In genomic region chr10:86922553-86922961, GRCh38 we compare ENCODE assay signal across 22 cellular contexts. TPM values are rescaled to one million over a fixed set of nuclear protein-coding genes. Genes with fewer than 3 reads are reported as not detected.
DNase-seq lines count a peak whose midpoint lies in the region; ATAC-seq and TF ChIP-seq lines count a peak whose summit lies in the region.
"Had no signal": no experiment of that assay in that cellular context is flagged by ENCODE, and none has a peak within 500 bp of the region (broad histone marks: within the 10 kb centered on the region; RNA-seq: fewer than 3 reads in every experiment).

No MANE protein-coding gene starts in this region.

- H3K4me3 ChIP-seq in heart left ventricle = no peak overlapping the region
- H3K4me3 ChIP-seq in gastroesophageal sphincter = no peak overlapping the region
- peak overlapping the region; percentile 7 for H3K4me3 ChIP-seq in trophoblast cell (ENCODE audit: low read depth, low read length)
- H3K4me3 ChIP-seq in aorta (ENCODE audit: low read length in 2 of 2) = no peak overlapping the region
- H3K4me3 ChIP-seq in osteoblast (ENCODE audit: insufficient read depth, low read length) = no peak overlapping the region
- H3K4me3 ChIP-seq: A549, K562 had no signal

- no peak overlapping the region for H3K4me2 ChIP-seq in trophoblast cell (ENCODE audit: low read length)
- no peak overlapping the region for H3K4me2 ChIP-seq in osteoblast (ENCODE audit: insufficient read depth, low read length)
- H3K4me2 ChIP-seq: A549 had no signal

- H3K18ac ChIP-seq in trophoblast cell (ENCODE audit: low read length) = no peak overlapping the region

- H3K27me3 ChIP-seq in heart left ventricle = no peaks in the 10 kb centered on the region
- no peaks in the 10 kb centered on the region for H3K27me3 ChIP-seq in gastroesophageal sphincter
- H3K27me3 ChIP-seq in trophoblast cell (ENCODE audit: insufficient read depth, low read length) = no peaks in the 10 kb centered on the region
- H3K27me3 ChIP-seq in aorta (ENCODE audit: control insufficient read depth in 1 of 2, insufficient read depth in 2 of 2, low read length in 1 of 2) = no peaks in the 10 kb centered on the region
- no peaks in the 10 kb centered on the region for H3K27me3 ChIP-seq in osteoblast (ENCODE audit: insufficient read depth, low read length)

- no peak overlapping the region for H2BK5ac ChIP-seq in trophoblast cell (ENCODE audit: low read depth, low read length, poor library complexity)

- peak in 3 of 4 donors; percentile 13 to 29 (median 28) for ATAC-seq in heart left ventricle
- peak; percentile 75 for ATAC-seq in gastroesophageal sphincter
- ATAC-seq in aorta (ENCODE audit: low FRiP score) = peak; percentile 72
- no peak for ATAC-seq in natural killer cell
- ATAC-seq: A549, K562 had no signal

- 82 to 92% (median 86%) methylated on average over 9 of the region's 9 CpGs for WGBS in heart left ventricle, 4 donors
- 60 to 68% methylated on average over 6 of the region's 9 CpGs for WGBS in gastroesophageal sphincter (ENCODE audit: low coverage in 1 of 2), 2 donors
- no CpG with 5 or more reads among the region's 9 CpGs for whole genome bisulfite sequencing in trophoblast cell (ENCODE audit: extremely low coverage, insufficient coverage, insufficient read length)
- 28 to 29% methylated on average over 9 of the region's 9 CpGs for WGBS in aorta, 2 donors

- H3K4me1 Mint-ChIP-seq in HFFc6 (ENCODE audit: low read depth) (peaks cover 9% of the 10 kb centered on the region), natural killer cell (no peaks in the 10 kb centered on the region)
- H3K4me1 Mint-ChIP-seq: CD14-positive monocyte had no signal

- H2BK120ac ChIP-seq in trophoblast cell (ENCODE audit: insufficient read depth, low read length, poor library complexity) = no peak overlapping the region

- H4K12ac ChIP-seq in trophoblast cell (ENCODE audit: low read depth, low read length) = no peak overlapping the region

- H3K27ac Mint-ChIP-seq in HFFc6 = no peak overlapping the region
- no peak overlapping the region for H3K27ac Mint-ChIP-seq in natural killer cell

- TF ChIP-seq CTCF in heart left ventricle (IDR thresholded peaks at IDR 0.05) (no peak), gastroesophageal sphincter (IDR thresholded peaks at IDR 0.05) (no peak), HFFc6 (IDR thresholded peaks at IDR 0.05) (no peak), osteoblast (IDR thresholded peaks at IDR 0.05; ENCODE audit: extremely low read depth, low read depth, low read length) (no peak), natural killer cell (IDR thresholded peaks at IDR 0.05) (no peak)

- H3K9ac ChIP-seq in trophoblast cell (ENCODE audit: low read length) = no peak overlapping the region

- H3K14ac ChIP-seq in trophoblast cell (ENCODE audit: low read length) = no peak overlapping the region

- H3K79me2 ChIP-seq in trophoblast cell (ENCODE audit: control insufficient read depth, insufficient read depth, low read length, poor library complexity) (no peaks in the 10 kb centered on the region), osteoblast (ENCODE audit: insufficient read depth, low read length) (no peaks in the 10 kb centered on the region)

- H3K27ac ChIP-seq in heart left ventricle (peak overlapping the region in 1 of 12 donors; percentile 19), gastroesophageal sphincter (peak overlapping the region; percentile 43 to 75 (median 62)), trophoblast cell (ENCODE audit: low read depth, low read length) (no peak overlapping the region), aorta (ENCODE audit: low read depth in 1 of 2, low read length in 2 of 2) (peak overlapping the region in 1 of 2 donors; percentile 80), osteoblast (ENCODE audit: low read depth, low read length) (no peak overlapping the region)
- H3K27ac ChIP-seq: A549, HL-60 had no signal

- no peaks in the 10 kb centered on the region for H3K9me3 ChIP-seq in heart left ventricle
- H3K9me3 ChIP-seq in gastroesophageal sphincter = no peaks in the 10 kb centered on the region
- no peaks in the 10 kb centered on the region for H3K9me3 ChIP-seq in trophoblast cell (ENCODE audit: insufficient read depth, low read depth, low read length)
- H3K9me3 ChIP-seq in aorta (ENCODE audit: control insufficient read depth, low read length) = no peaks in the 10 kb centered on the region
- H3K9me3 ChIP-seq in osteoblast (ENCODE audit: low read depth, low read length) = no peaks in the 10 kb centered on the region
- H3K9me3 ChIP-seq: A549 had no signal

- TF ChIP-seq EP300 in gastroesophageal sphincter (IDR thresholded peaks at IDR 0.05) = no peak

- intact Hi-C loops in heart left ventricle (cut with DNase I) = no loop called here
- intact Hi-C loops in cardiac septum (cut with DNase I) = no loop called here
- intact Hi-C loops in aorta (cut with DNase I) = no loop called here
- intact Hi-C loops in natural killer cell (cut with micrococcal nuclease) = no loop called here

- no peak overlapping the region for H4K91ac ChIP-seq in trophoblast cell (ENCODE audit: low read depth, low read length)

- no peak overlapping the region for H3K4me3 Mint-ChIP-seq in HFFc6
- no peak overlapping the region for H3K4me3 Mint-ChIP-seq in natural killer cell
- H3K4me3 Mint-ChIP-seq: CD14-positive monocyte had no signal

- H3K9me3 Mint-ChIP-seq in HFFc6 (no peaks in the 10 kb centered on the region), natural killer cell (no peaks in the 10 kb centered on the region)
- H3K9me3 Mint-ChIP-seq: CD14-positive monocyte had no signal

- H3K4ac ChIP-seq in trophoblast cell (ENCODE audit: low read depth, low read length) = no peak overlapping the region

- TF ChIP-seq POLR2A in heart left ventricle (IDR thresholded peaks at IDR 0.05) (no peak), gastroesophageal sphincter (IDR thresholded peaks at IDR 0.05) (no peak)

- no peak overlapping the region for H2AK5ac ChIP-seq in trophoblast cell (ENCODE audit: low read length)

- H4K20me1 ChIP-seq in osteoblast (ENCODE audit: insufficient read depth, low read length) = no peaks in the 10 kb centered on the region

- H4K8ac ChIP-seq in trophoblast cell (ENCODE audit: low read depth, low read length) = peak overlapping the region; percentile 54

- H3K23ac ChIP-seq in trophoblast cell (ENCODE audit: low read length) = no peak overlapping the region

- H3K27me3 Mint-ChIP-seq in HFFc6 (ENCODE audit: insufficient read depth) (no peaks in the 10 kb centered on the region; the same call in 1 of the 2 replicates), natural killer cell (ENCODE audit: low read depth in 2 of 2) (no peaks in the 10 kb centered on the region)

- H2AFZ ChIP-seq in trophoblast cell (ENCODE audit: insufficient read depth, low read length, poor library complexity) (no peak overlapping the region), osteoblast (ENCODE audit: low read length) (no peak overlapping the region)

- peaks cover 0 to 94% (median 29%) of the 10 kb centered on the region in 9 donors for H3K36me3 ChIP-seq in heart left ventricle
- peaks cover 0 to 61% of the 10 kb centered on the region in 2 donors for H3K36me3 ChIP-seq in gastroesophageal sphincter
- H3K36me3 ChIP-seq in trophoblast cell (ENCODE audit: control insufficient read depth in 1 of 2, insufficient read depth in 2 of 2, low read length in 2 of 2) = peaks cover 17 to 30% of the 10 kb centered on the region in 2 experiments
- H3K36me3 ChIP-seq in aorta (ENCODE audit: control insufficient read depth in 1 of 2, insufficient read depth in 2 of 2, low read length in 1 of 2) = peaks cover 2 to 6% of the 10 kb centered on the region in 2 donors
- peaks cover 38% of the 10 kb centered on the region for H3K36me3 ChIP-seq in osteoblast (ENCODE audit: insufficient read depth, low read length)

- DNase-seq in heart left ventricle (no peak), cardiac septum (ENCODE audit: low spot score) (no peak), trophoblast cell (no peak), aorta (peak in 1 of 2 donors; percentile 69), HFFc6 (no peak), osteoblast (ENCODE audit: insufficient read length, low spot score, missing footprints) (no peak), natural killer cell (no peak)
- DNase-seq: Calu3, DMS79 treated with DMSO at 0.1 percent for 48 hours, GOT3, NCI-H1048, NCI-H146, NCI-H2081 treated with DMSO at 0.1 percent for 48 hours, NCI-H2227 treated with DMSO at 0.1 percent for 48 hours, NCI-H526, RPMI8226 had no signal

- H3K4me1 ChIP-seq in heart left ventricle (peaks cover 0 to 9% (median 2%) of the 10 kb centered on the region in 12 donors), gastroesophageal sphincter (peaks cover 0 to 32% (median 0%) of the 10 kb centered on the region in 3 donors), trophoblast cell (ENCODE audit: control insufficient read depth in 1 of 2, insufficient read depth in 2 of 2, low read length in 2 of 2) (peaks cover 3 to 4% of the 10 kb centered on the region in 2 experiments), aorta (ENCODE audit: control insufficient read depth in 1 of 2, insufficient read depth in 2 of 2, low read length in 2 of 2) (no peaks in the 10 kb centered on the region), osteoblast (ENCODE audit: insufficient read depth, low read length) (peaks cover 3% of the 10 kb centered on the region)
- H3K4me1 ChIP-seq: A549 had no signal

- peaks cover 23% of the 10 kb centered on the region for H3K36me3 Mint-ChIP-seq in HFFc6 (ENCODE audit: low read depth)
- peaks cover 6% of the 10 kb centered on the region for H3K36me3 Mint-ChIP-seq in natural killer cell
- H3K36me3 Mint-ChIP-seq: CD14-positive monocyte had no signal

- no peaks in the 10 kb centered on the region for H3K79me1 ChIP-seq in trophoblast cell (ENCODE audit: low read length)

- H2BK12ac ChIP-seq in trophoblast cell (ENCODE audit: low read length) = no peak overlapping the region

RNA-seq across cellular contexts. Expression of gene MMRN2, which starts 34.9 kb away (rescaled TPM):
- total RNA-seq in heart left ventricle (10 to 100 TPM; 22.7 to 93.0 (median 34.3) TPM), cardiac septum (28.0 TPM), gastroesophageal sphincter (10 to 100 TPM; 18.5 to 77.7 (median 42.2) TPM), aorta (10 to 100 TPM; 50.5 to 85.6 TPM), osteoblast (1.1 and 3.5 TPM in 2 replicates), natural killer cell (1 to 10 TPM in 1 of 3 donors, not detected in 2; 1.3 TPM)
- polyA plus RNA-seq in heart left ventricle (10 to 100 TPM; 15.8 to 30.9 TPM), aorta (1 to 10 TPM in 1 of 2 donors, under 1 TPM in 1; 0.63 to 8.5 TPM)
- polyA plus RNA-seq in trophoblast cell (2013) = 0.06 and 0.14 TPM in 2 replicates
- 1 to 10 TPM in 3 of 6 experiments, under 1 TPM in 3; 0.66 to 1.5 (median 1.2) TPM for total RNA-seq in HFFc6 (2021; fragmentation: NEBNext Ultra II Directional; extraction: Animal tissue kit (Norgen Biotek cat#: 25700))
- total RNA-seq: Calu3, OCI-LY7 had no signal

RNA-seq across cellular contexts. Expression of gene SNCG, which starts 35.8 kb away (rescaled TPM):
- total RNA-seq in heart left ventricle (10 to 100 TPM in 8 of 9 donors, 1 to 10 TPM in 1; 8.2 to 44.7 (median 17.2) TPM), cardiac septum (9.3 TPM), gastroesophageal sphincter (100 to 1,000 TPM in 1 of 4 donors, 10 to 100 TPM in 3; 12.8 to 102 (median 33.7) TPM), aorta (100 to 1,000 TPM in 1 of 2 donors, 10 to 100 TPM in 1; 70.0 to 123 TPM), osteoblast (0.36 and 2.4 TPM in 2 replicates), natural killer cell (not detected)
- polyA plus RNA-seq in heart left ventricle (10 to 100 TPM; 18.5 to 36.7 TPM), aorta (100 to 1,000 TPM in 1 of 2 donors, 10 to 100 TPM in 1; 74.0 to 209 TPM)
- 0.90 and 1.0 TPM in 2 replicates for polyA plus RNA-seq in trophoblast cell (2013)
- total RNA-seq in HFFc6 (2021; fragmentation: NEBNext Ultra II Directional; extraction: Animal tissue kit (Norgen Biotek cat#: 25700)) = 1 to 10 TPM; 2.6 to 4.5 (median 3.3) TPM
- total RNA-seq: OCI-LY7 had no signal
- polyA plus RNA-seq: CD14-positive monocyte had no signal

RNA-seq across cellular contexts. Expression of gene ADIRF, which starts 45.7 kb away (rescaled TPM):
- total RNA-seq in heart left ventricle (100 to 1,000 TPM in 1 of 9 donors, 10 to 100 TPM in 8; 21.2 to 189 (median 37.9) TPM), cardiac septum (33.0 TPM), gastroesophageal sphincter (100 to 1,000 TPM in 2 of 4 donors, 10 to 100 TPM in 2; 36.5 to 408 (median 149) TPM), aorta (100 to 1,000 TPM; 520 to 688 TPM), osteoblast (11.9 and 18.3 TPM in 2 replicates), natural killer cell (not detected)
- polyA plus RNA-seq in heart left ventricle (100 to 1,000 TPM in 1 of 2 donors, 10 to 100 TPM in 1; 86.1 to 123 TPM), aorta (1,000 to 10,000 TPM in 1 of 2 donors, 100 to 1,000 TPM in 1; 715 to 1,837 TPM)
- polyA plus RNA-seq in trophoblast cell (2013) = 0.08 TPM in 1 of 2 replicates, not detected in the other
- total RNA-seq in HFFc6 (2021; fragmentation: NEBNext Ultra II Directional; extraction: Animal tissue kit (Norgen Biotek cat#: 25700)) = 100 to 1,000 TPM in 4 of 6 experiments, 10 to 100 TPM in 2; 68.5 to 169 (median 145) TPM
- total RNA-seq: Calu3, K562, OCI-LY7 had no signal
- polyA plus RNA-seq: A549, CD14-positive monocyte had no signal

Comparison
In these comparisons a context has a peak if more than half of its experiments do, and no peak if none do; other contexts are left out.
1. ATAC-seq: peak in heart left ventricle (3 of 4), gastroesophageal sphincter (single experiment) and aorta (single experiment); none in natural killer cell (0 of 3).
2. H3K27ac ChIP-seq: peak in gastroesophageal sphincter (4 of 4); none in trophoblast cell (single experiment) and osteoblast (single experiment).
3. RNA of gene ADIRF, which starts 45.7 kb away (total RNA-seq): 520 to 688 TPM in aorta, 36.5 to 408 TPM in gastroesophageal sphincter, 68.5 to 169 TPM in HFFc6, 21.2 to 189 TPM in heart left ventricle, 33.0 TPM in cardiac septum (single experiment) and 11.9 to 18.3 TPM in osteoblast; not detected in natural killer cell; every median in the first group is over 10 times any median in the second.